Comparison of ENCODE assay signal across 8 cellular contexts in the genomic region with DNA sequence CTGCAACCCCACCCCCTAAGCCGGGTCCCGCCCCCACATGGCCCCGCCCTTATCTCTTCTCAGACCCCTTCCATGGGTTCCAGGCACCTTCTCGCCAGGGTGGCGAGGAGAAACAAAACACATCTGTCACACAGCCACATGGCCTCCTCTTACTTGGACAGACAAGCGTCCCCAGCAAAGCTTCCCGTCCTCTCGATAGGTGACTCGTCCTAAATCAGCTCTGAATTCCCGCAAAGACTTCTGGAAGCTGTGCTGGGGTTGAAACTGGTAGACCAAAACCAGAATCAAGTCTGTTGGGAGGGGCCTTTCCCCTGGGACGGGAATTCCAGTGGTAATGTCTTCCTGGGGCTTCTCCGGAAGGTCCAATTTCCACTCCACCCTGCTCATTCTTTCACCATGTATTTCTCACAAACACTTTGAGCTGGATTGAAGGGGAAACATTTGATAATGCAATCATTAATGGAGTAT. TPM values are rescaled to one million over a fixed set of nuclear protein-coding genes. Genes with fewer than 3 reads are reported as not detected.
A peak's percentile ranks its signal among the peaks of the same experiment; 100 is the strongest.
DNase-seq lines count a peak whose midpoint lies in the region; ATAC-seq and TF ChIP-seq lines count a peak whose summit lies in the region.

No MANE protein-coding gene starts in this region.

- H3K36me3 Mint-ChIP-seq in natural killer cell, result no peaks in the 10 kb centered on the region

- peaks cover 24 to 29% of the 10 kb centered on the region in 2 donors for H3K4me1 Mint-ChIP-seq in natural killer cell

- no peak for TF ChIP-seq CTCF in DOHH2 (IDR thresholded peaks at IDR 0.05; ENCODE audit: low read depth, low read length, poor library complexity, severe bottlenecking)
- TF ChIP-seq CTCF in dorsolateral prefrontal cortex (IDR thresholded peaks at IDR 0.05 in 54 of 56, conservative IDR thresholded peaks at IDR 0.05 in 2 of 56; ENCODE audit: low read depth in 1 of 56, partially characterized antibody in 56 of 56), result peak in 1 of 56 donors; percentile 26
- no peak for TF ChIP-seq CTCF in natural killer cell (IDR thresholded peaks at IDR 0.05)

- H3K27me3 ChIP-seq in DOHH2 (ENCODE audit: control insufficient read depth, low read length), result no peaks in the 10 kb centered on the region
- no peaks in the 10 kb centered on the region for H3K27me3 ChIP-seq in dorsolateral prefrontal cortex

- H3K27me3 Mint-ChIP-seq in natural killer cell (ENCODE audit: low read depth in 2 of 2), result peaks cover 0 to 7% of the 10 kb centered on the region in 2 donors

- H3K4me3 ChIP-seq in DOHH2 (ENCODE audit: low read length) (peak overlapping the region; percentile 68), dorsolateral prefrontal cortex (peak overlapping the region; percentile 59 to 99 (median 88))

- H3K9me3 ChIP-seq in DOHH2 (ENCODE audit: control insufficient read depth, insufficient read depth, low read length), result no peaks in the 10 kb centered on the region

- no peaks in the 10 kb centered on the region for H3K9me3 Mint-ChIP-seq in natural killer cell

- peaks cover 41% of the 10 kb centered on the region for H3K79me2 ChIP-seq in DOHH2 (ENCODE audit: control insufficient read depth, low read length)

- peak overlapping the region; percentile 84 to 90 for H3K27ac Mint-ChIP-seq in natural killer cell

- H3F3A ChIP-seq in DOHH2 (ENCODE audit: control insufficient read depth, insufficient read depth), result peaks cover 27% of the 10 kb centered on the region

- H3K4me3 Mint-ChIP-seq in natural killer cell, result peak overlapping the region; percentile 86

- no peak for ATAC-seq in natural killer cell
- ATAC-seq in GM18870 (IDR thresholded peaks at IDR 0.05; ENCODE audit: unreplicated experiment), result no peak

- intact Hi-C loops in dorsolateral prefrontal cortex (cut with DNase I), result loop anchor here (2.0 to 5.0 kb wide), 3 partner anchors 46 to 105 kb away; a partner anchor contains a TSS
- intact Hi-C loops in natural killer cell (cut with micrococcal nuclease), result loop anchor here (1.0 to 2.0 kb wide), 2 partner anchors 79 to 106 kb away; a partner anchor contains a TSS

- H3K4me1 ChIP-seq in DOHH2 (ENCODE audit: control insufficient read depth, low read length), result peaks cover 23% of the 10 kb centered on the region

- H4K20me1 ChIP-seq in DOHH2 (ENCODE audit: control insufficient read depth, insufficient read depth, low read depth, low read length), result peaks cover 3% of the 10 kb centered on the region

- DNase-seq in NCI-H460 (ENCODE audit: extremely low read depth, low read depth), result peak; percentile 46
- no peak for DNase-seq in dorsolateral prefrontal cortex
- DNase-seq in natural killer cell, result no peak
- DNase-seq in NK-92 treated with Interleukin-12 subunit alpha and Interleukin-12 subunit beta, amount 100 ng/mL, for 24 hours (lab: John Stamatoyannopoulos, UW), result no peak
- DNase-seq in central memory CD4-positive, alpha-beta T cell, result no peak
- no peak for DNase-seq in A172 (ENCODE audit: low spot score)

- H3K27ac ChIP-seq in DOHH2 (ENCODE audit: low read depth, low read length) (no peak overlapping the region), dorsolateral prefrontal cortex (peak overlapping the region in 56 of 59 donors; percentile 20 to 95 (median 86))

- no peaks in the 10 kb centered on the region; the same call in 1 of the 2 replicates for H3K36me3 ChIP-seq in DOHH2 (ENCODE audit: control insufficient read depth, low read length)

- no peaks in the 10 kb centered on the region for H3K9me2 ChIP-seq in DOHH2 (replicated peaks; ENCODE audit: control insufficient read depth, low read length)

- peak overlapping the region; percentile 71 for H3K4me2 ChIP-seq in DOHH2 (ENCODE audit: low read length)

RNA-seq across cellular contexts. Expression of a gene that starts 0.4 kb away (rescaled TPM):
- 309 and 319 TPM in 2 replicates for total RNA-seq in NCI-H460 (2014; rRNA removed; shearing (Covaris generic))
- 211 and 213 TPM in 2 replicates for polyA plus RNA-seq in NCI-H460 (2014; cell fraction: nucleus; rRNA removed)
- total RNA-seq in dorsolateral prefrontal cortex (10 to 100 TPM in 119 of 120 experiments, 1 to 10 TPM in 1; 7.8 to 37.8 (median 17.6) TPM), natural killer cell (1 to 10 TPM; 2.6 to 7.6 (median 2.7) TPM)
- total RNA-seq in A172 (2014; rRNA removed; shearing (Covaris generic)), result 169 and 180 TPM in 2 replicates
